22 cellular contexts compared by ENCODE assay signal in the genomic region with DNA sequence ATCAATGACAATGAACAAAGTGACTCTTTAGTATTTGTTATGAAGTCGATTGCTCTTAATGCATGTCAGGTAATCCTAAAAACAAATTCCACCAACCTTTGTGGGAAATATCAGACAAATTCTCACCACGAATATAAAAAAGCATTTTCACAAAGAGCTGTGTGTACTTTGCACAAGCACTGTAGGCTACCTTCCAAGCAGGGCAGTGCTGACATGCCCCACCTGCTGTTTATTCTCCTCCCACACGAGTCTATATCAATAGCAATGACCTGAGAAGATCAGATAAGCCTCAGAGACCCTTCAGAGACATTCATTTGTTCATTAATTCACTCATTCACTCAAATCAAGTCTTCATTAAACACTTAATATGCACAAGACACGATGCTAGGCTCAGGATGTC.
"Had no signal": no experiment of that assay in that cellular context is flagged by ENCODE, and none has a peak within 500 bp of the region (broad histone marks: within the 10 kb centered on the region; RNA-seq: fewer than 3 reads in every experiment).

No MANE protein-coding gene starts in this region.

- H3K4me3 ChIP-seq: cardiac muscle cell, K562, SJSA1 had no signal

- H3K9me3 ChIP-seq: SJSA1 had no signal

- H3K27me3 ChIP-seq: brain microvascular endothelial cell, cardiac muscle cell had no signal

- ATAC-seq: activated T-cell treated with anti-CD3 and anti-CD28 coated beads, Interleukin-2, amount 50 U/mL, for 72 hours; K562; PC-3; SK-N-SH treated with all-trans-retinoic acid at 6 μM for 48 hours had no signal

- DNase-seq: activated CD4-positive, alpha-beta memory T cell treated with anti-CD3 and anti-CD28 coated beads for 36 hours; activated CD4-positive, alpha-beta T cell treated with anti-CD3 and anti-CD28 coated beads, Interleukin-2, amount 10 ng/mL, durations not matched to agents 24 days and 14 days; activated CD4-positive, CD25-positive, alpha-beta regulatory T cell treated with anti-CD3 and anti-CD28 coated beads, Interleukin-2, amount 50 U/mL, for 72 hours; activated gamma-delta T cell treated with Interleukin-2 at 50 U/mL for 16 hours; activated naive CD4-positive, alpha-beta T cell treated with anti-CD3 and anti-CD28 coated beads, Interleukin-2, amount 10 ng/mL, durations not matched to agents 7 days and 5 days; activated naive CD8-positive, alpha-beta T cell treated with anti-CD3 and anti-CD28 coated beads for 36 hours; activated T-cell treated with anti-CD3 and anti-CD28 coated beads for 4 hours; activated T-cell treated with anti-CD3 and anti-CD28 coated beads, Interleukin-2, amount 50 U/mL, for 72 hours; brain microvascular endothelial cell; Karpas-422; MM.1S; NCI-H1105; NCI-H146; NCI-H187 treated with DMSO at 0.1 percent for 48 hours; NCI-H524; PC-3; SHP77; SW 1271 had no signal

- H3K27ac ChIP-seq: brain microvascular endothelial cell, cardiac muscle cell, SJSA1 had no signal

- H3K36me3 ChIP-seq: brain microvascular endothelial cell, cardiac muscle cell, SJSA1 had no signal
